In genomic region chr9:112559629-112560413, GRCh38 we compare ENCODE assay signal across 27 cellular contexts.
"Had no signal": no experiment of that assay in that cellular context is flagged by ENCODE, and none has a peak within 500 bp of the region (broad histone marks: within the 10 kb centered on the region; RNA-seq: fewer than 3 reads in every experiment).

No MANE protein-coding gene starts in this region.

- H3K4me3 ChIP-seq: colonic mucosa, dorsolateral prefrontal cortex, esophagus muscularis mucosa, gastroesophageal sphincter, left ventricle myocardium inferior, tibial artery had no signal

- H3K27ac Mint-ChIP-seq: activated B cell treated with CpG ODN at 0.5 μM for 24 hours; activated CD4-positive, alpha-beta T cell treated with anti-CD3 and anti-CD28 coated beads for 36 hours; activated naive CD4-positive, alpha-beta T cell treated with anti-CD3 and anti-CD28 coated beads, Interleukin-2, amount 50 U/mL, for 72 hours; activated T-cell treated with anti-CD3 and anti-CD28 coated beads, Interleukin-2, amount 50 U/mL, for 24 hours; activated T-helper 17 cell treated with anti-CD3 and anti-CD28 coated beads, Interleukin-2, amount 50 U/mL, for 72 hours; effector memory CD8-positive, alpha-beta T cell; stimulated activated naive CD8-positive, alpha-beta T cell treated with anti-CD3 and anti-CD28 coated beads, Interleukin-15, amount 100 ng/mL, for 72 hours; T-helper 2 cell treated with Interferon-gamma antibody and Interleukin-4, amounts not matched to agents 5 μg/mL and 100 μg/mL, for 36 hours had no signal

- H3K4me3 Mint-ChIP-seq: activated B cell treated with CpG ODN at 0.5 μM for 24 hours; activated CD4-positive, alpha-beta T cell treated with anti-CD3 and anti-CD28 coated beads for 36 hours; activated T-cell treated with anti-CD3 and anti-CD28 coated beads, Interleukin-2, amount 50 U/mL, for 24 hours; activated T-helper 17 cell treated with anti-CD3 and anti-CD28 coated beads, Interleukin-2, amount 50 U/mL, for 72 hours; effector memory CD8-positive, alpha-beta T cell; nephron; stimulated activated naive CD8-positive, alpha-beta T cell treated with anti-CD3 and anti-CD28 coated beads, Interleukin-15, amount 100 ng/mL, for 72 hours; T-helper 2 cell treated with Interferon-gamma antibody and Interleukin-4, amounts not matched to agents 5 μg/mL and 100 μg/mL, for 36 hours had no signal

- H3K9me3 ChIP-seq: colonic mucosa, esophagus muscularis mucosa, gastroesophageal sphincter had no signal

- H3K9me3 Mint-ChIP-seq: activated naive CD4-positive, alpha-beta T cell treated with anti-CD3 and anti-CD28 coated beads, Interleukin-2, amount 50 U/mL, for 72 hours; activated T-cell treated with anti-CD3 and anti-CD28 coated beads, Interleukin-2, amount 50 U/mL, for 24 hours; activated T-helper 17 cell treated with anti-CD3 and anti-CD28 coated beads, Interleukin-2, amount 50 U/mL, for 72 hours; effector memory CD8-positive, alpha-beta T cell; nephron; stimulated activated naive CD8-positive, alpha-beta T cell treated with anti-CD3 and anti-CD28 coated beads, Interleukin-15, amount 100 ng/mL, for 72 hours; T-helper 2 cell treated with Interferon-gamma antibody and Interleukin-4, amounts not matched to agents 5 μg/mL and 100 μg/mL, for 36 hours had no signal

- H3K79me2 ChIP-seq: parathyroid adenoma had no signal

- H3K4me1 ChIP-seq: colonic mucosa, esophagus muscularis mucosa, gastroesophageal sphincter, parathyroid adenoma had no signal

- H3K27me3 ChIP-seq: brain microvascular endothelial cell, colonic mucosa, dorsolateral prefrontal cortex, esophagus muscularis mucosa, gastroesophageal sphincter, tibial artery had no signal

- H3K36me3 Mint-ChIP-seq: activated naive CD4-positive, alpha-beta T cell treated with anti-CD3 and anti-CD28 coated beads, Interleukin-2, amount 50 U/mL, for 72 hours had no signal

- FAIRE-seq: endothelial cell of umbilical vein, TTC549 had no signal

- H3K27ac ChIP-seq: brain microvascular endothelial cell, colonic mucosa, dorsolateral prefrontal cortex, esophagus muscularis mucosa, gastroesophageal sphincter, left ventricle myocardium inferior, parathyroid adenoma, tibial artery had no signal

- DNase-seq: activated B cell treated with CpG ODN at 0.5 μM for 24 hours; activated CD4-positive, alpha-beta T cell treated with anti-CD3 and anti-CD28 coated beads for 36 hours; activated CD4-positive, alpha-beta T cell treated with anti-CD3 and anti-CD28 coated beads, Interleukin-2, amount 50 U/mL, for 4 hours; activated CD8-positive, alpha-beta memory T cell treated with anti-CD3 and anti-CD28 coated beads for 24 hours; activated CD8-positive, alpha-beta memory T cell treated with anti-CD3 and anti-CD28 coated beads, Interleukin-2, amount 50 U/mL, for 4 hours; activated T-cell treated with anti-CD3 and anti-CD28 coated beads, Interleukin-2, amount 50 U/mL, for 24 hours; aorta; brain microvascular endothelial cell; colonic mucosa; dorsolateral prefrontal cortex; effector memory CD8-positive, alpha-beta T cell; head of caudate nucleus; hypothalamus; left ventricle myocardium inferior; right cardiac atrium; stimulated activated CD4-positive, alpha-beta T cell treated with anti-CD3 and anti-CD28 coated beads, Interleukin-12 subunit alpha, Interleukin-12 subunit beta, amount 100 ng/mL, for 4 hours; stimulated activated naive CD8-positive, alpha-beta T cell treated with anti-CD3 and anti-CD28 coated beads, Interleukin-15, amount 100 ng/mL, for 72 hours; tibial artery had no signal

- H2AFZ ChIP-seq: parathyroid adenoma had no signal

- H3K36me3 ChIP-seq: brain microvascular endothelial cell, colonic mucosa, esophagus muscularis mucosa, gastroesophageal sphincter, left ventricle myocardium inferior, tibial artery had no signal

- H3K27me3 Mint-ChIP-seq: activated B cell treated with CpG ODN at 0.5 μM for 24 hours; activated CD4-positive, alpha-beta T cell treated with anti-CD3 and anti-CD28 coated beads for 36 hours; activated T-cell treated with anti-CD3 and anti-CD28 coated beads, Interleukin-2, amount 50 U/mL, for 24 hours; activated T-helper 17 cell treated with anti-CD3 and anti-CD28 coated beads, Interleukin-2, amount 50 U/mL, for 72 hours; effector memory CD8-positive, alpha-beta T cell; stimulated activated naive CD8-positive, alpha-beta T cell treated with anti-CD3 and anti-CD28 coated beads, Interleukin-15, amount 100 ng/mL, for 72 hours had no signal

- H3K9ac ChIP-seq: parathyroid adenoma had no signal
